ENCODE assay signal across 24 cellular contexts in the genomic region with DNA sequence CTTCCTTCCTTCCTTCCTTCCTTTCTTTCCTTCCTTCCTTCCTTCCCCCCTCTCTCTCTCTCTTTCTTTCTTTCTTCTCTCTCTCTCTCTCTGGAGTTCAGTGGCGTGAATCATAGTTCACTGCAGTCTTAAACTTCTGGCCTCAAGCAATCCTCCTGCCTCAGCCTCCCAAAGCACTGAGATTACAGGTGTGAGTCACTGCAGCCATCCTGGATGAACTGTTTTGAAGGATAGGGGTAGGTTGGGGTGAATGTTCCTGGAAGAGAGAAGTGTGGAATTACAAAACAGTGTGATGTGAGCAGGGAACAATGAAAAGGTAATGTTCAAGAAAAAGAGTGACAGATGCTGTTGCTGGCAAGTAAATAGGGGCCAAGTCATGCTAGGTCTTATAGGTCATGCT. TPM values are rescaled to one million over a fixed set of nuclear protein-coding genes. Genes with fewer than 3 reads are reported as not detected.
"Had no signal": no experiment of that assay in that cellular context is flagged by ENCODE, and none has a peak within 500 bp of the region (broad histone marks: within the 10 kb centered on the region; RNA-seq: fewer than 3 reads in every experiment).

No MANE protein-coding gene starts in this region.

- H3K9me3 ChIP-seq: MG63, SJSA1 had no signal

- DNase-seq: Karpas-422, KG1, MG63, NCI-H1092, NCI-H1105 treated with DMSO at 0.1 percent for 48 hours, NCI-H1417 treated with DMSO at 0.1 percent for 48 hours, NCI-H146, NCI-H1694 treated with DMSO at 0.1 percent for 48 hours, NCI-H1930, NCI-H2081, NCI-H2107, NCI-H2227 treated with DMSO at 0.1 percent for 48 hours, NCI-H446, NCI-H510A, NCI-H524 treated with DMSO at 0.1 percent for 48 hours, NCI-H69, NCI-H774, Right ventricle myocardium superior, RPMI8226, SIG-M5 had no signal

- H3K36me3 ChIP-seq: MG63, SJSA1 had no signal

- FAIRE-seq: RCC 7860 had no signal

- H3K27ac ChIP-seq: HL-60, SJSA1, SK-N-MC had no signal

- H3K27me3 ChIP-seq: MG63, SJSA1 had no signal

- H3K4me3 ChIP-seq: MG63, SJSA1, SK-N-MC had no signal

RNA-seq across cellular contexts. Expression of a gene that starts 12.4 kb away (rescaled TPM):
- total RNA-seq: Right ventricle myocardium superior, SJSA1 had no signal
